In genomic region chr2:10561636-10562035, GRCh38 we compare ENCODE assay signal across 28 cellular contexts.
"Had no signal": no experiment of that assay in that cellular context is flagged by ENCODE, and none has a peak within 500 bp of the region (broad histone marks: within the 10 kb centered on the region; RNA-seq: fewer than 3 reads in every experiment).

No MANE protein-coding gene starts in this region.

- H3K4me3 ChIP-seq: dorsolateral prefrontal cortex, esophagus muscularis mucosa, hepatocyte, left lung, lung, testis, upper lobe of left lung had no signal

- H3K9me3 ChIP-seq: esophagus muscularis mucosa, left lung, testis, upper lobe of left lung had no signal

- H3K27me3 ChIP-seq: dorsolateral prefrontal cortex, esophagus muscularis mucosa, hepatocyte, left lung, testis, upper lobe of left lung had no signal

- H3K4me3 Mint-ChIP-seq: activated B cell treated with CpG ODN at 0.5 μM for 24 hours; activated T-helper 1 cell treated with anti-CD3 and anti-CD28 coated beads, Interleukin-12 subunit alpha, Interleukin-12 subunit beta, Interleukin-2, Interleukin-4 antibody, amounts not matched to agents 30 ng/mL and 10 ng/mL and 1 ng/mL, durations not matched to agents 14 hours and 24 hours and 36 hours; brain; effector memory CD8-positive, alpha-beta T cell; immature natural killer cell; naive thymus-derived CD4-positive, alpha-beta T cell; neural crest cell; stimulated activated memory B cell treated with anti-CD40 and anti-IgM and Interleukin-4, amounts not matched to agents 10 μg/mL and 1 μg/mL and 100 μg/mL, for 72 hours; T-helper 1 cell treated with Interleukin-12 subunit alpha and Interleukin-12 subunit beta and Interleukin-4 antibody, amounts not matched to agents 30 μg/mL and 1 μg/mL, for 36 hours had no signal

- H3K4me1 Mint-ChIP-seq: activated B cell treated with CpG ODN at 0.5 μM for 24 hours; immature natural killer cell; stimulated activated memory B cell treated with anti-CD40 and anti-IgM and Interleukin-4, amounts not matched to agents 10 μg/mL and 1 μg/mL and 100 μg/mL, for 72 hours had no signal

- H3K4me1 ChIP-seq: left lung, testis, upper lobe of left lung had no signal

- DNase-seq: activated B cell treated with CpG ODN at 0.5 μM for 24 hours; activated CD4-positive, alpha-beta T cell treated with anti-CD3 and anti-CD28 coated beads for 4 hours; activated CD4-positive, alpha-beta T cell treated with anti-CD3 and anti-CD28 coated beads, Interleukin-2, amount 50 U/mL, for 48 hours; activated gamma-delta T cell; activated naive CD4-positive, alpha-beta T cell treated with anti-CD3 and anti-CD28 coated beads, Interleukin-2, amount 50 U/mL, for 16 hours; aorta; dorsolateral prefrontal cortex; effector memory CD8-positive, alpha-beta T cell; glutamatergic neuron; immature natural killer cell; kidney glomerular epithelial cell; left lung; naive thymus-derived CD4-positive, alpha-beta T cell; occipital lobe; small intestine; stimulated activated CD4-positive, alpha-beta T cell treated with anti-CD3 and anti-CD28 coated beads, Interleukin-15, amount 100 ng/mL, for 24 hours; T1000; testis; upper lobe of left lung had no signal

- H3K36me3 ChIP-seq: upper lobe of left lung had no signal

- H3K9me3 Mint-ChIP-seq: activated B cell treated with CpG ODN at 0.5 μM for 24 hours; activated T-helper 1 cell treated with anti-CD3 and anti-CD28 coated beads, Interleukin-12 subunit alpha, Interleukin-12 subunit beta, Interleukin-2, Interleukin-4 antibody, amounts not matched to agents 30 ng/mL and 10 ng/mL and 1 ng/mL, durations not matched to agents 14 hours and 24 hours and 36 hours; effector memory CD8-positive, alpha-beta T cell; immature natural killer cell; neural crest cell; T-helper 1 cell treated with Interleukin-12 subunit alpha and Interleukin-12 subunit beta and Interleukin-4 antibody, amounts not matched to agents 30 μg/mL and 1 μg/mL, for 36 hours had no signal

- ATAC-seq: effector memory CD8-positive, alpha-beta T cell; left lung; naive thymus-derived CD4-positive, alpha-beta T cell; sciatic nerve; stimulated activated memory B cell treated with anti-CD40 and anti-IgM and Interleukin-4, amounts not matched to agents 10 μg/mL and 1 μg/mL and 100 μg/mL, for 72 hours had no signal

- H3K27ac Mint-ChIP-seq: activated B cell treated with CpG ODN at 0.5 μM for 24 hours; activated T-helper 1 cell treated with anti-CD3 and anti-CD28 coated beads, Interleukin-12 subunit alpha, Interleukin-12 subunit beta, Interleukin-2, Interleukin-4 antibody, amounts not matched to agents 30 ng/mL and 10 ng/mL and 1 ng/mL, durations not matched to agents 14 hours and 24 hours and 36 hours; effector memory CD8-positive, alpha-beta T cell; stimulated activated memory B cell treated with anti-CD40 and anti-IgM and Interleukin-4, amounts not matched to agents 10 μg/mL and 1 μg/mL and 100 μg/mL, for 72 hours; T-helper 1 cell treated with Interleukin-12 subunit alpha and Interleukin-12 subunit beta and Interleukin-4 antibody, amounts not matched to agents 30 μg/mL and 1 μg/mL, for 36 hours had no signal

- H3K27me3 Mint-ChIP-seq: activated B cell treated with CpG ODN at 0.5 μM for 24 hours; brain; effector memory CD8-positive, alpha-beta T cell; naive thymus-derived CD4-positive, alpha-beta T cell; stimulated activated memory B cell treated with anti-CD40 and anti-IgM and Interleukin-4, amounts not matched to agents 10 μg/mL and 1 μg/mL and 100 μg/mL, for 72 hours had no signal
